In genomic region chr6:168216741-168217140, GRCh38 we compare ENCODE assay signal across 22 cellular contexts.
DNase-seq lines count a peak whose midpoint lies in the region; ATAC-seq and TF ChIP-seq lines count a peak whose summit lies in the region.
"Had no signal": no experiment of that assay in that cellular context is flagged by ENCODE, and none has a peak within 500 bp of the region (broad histone marks: within the 10 kb centered on the region; RNA-seq: fewer than 3 reads in every experiment).

No MANE protein-coding gene starts in this region.

- H3K27me3 Mint-ChIP-seq in endodermal cell (ENCODE audit: insufficient read depth), result peaks cover 20% of the 10 kb centered on the region

- 75 to 88% methylated on average over 11 to 14 of the region's 14 CpGs for WGBS in endodermal cell (ENCODE audit: insufficient coverage in 1 of 2, insufficient read length in 1 of 2), 2 experiments

- no peak for ATAC-seq in HG03139 (IDR thresholded peaks at IDR 0.05; ENCODE audit: unreplicated experiment)

- H3K9me3 ChIP-seq in endodermal cell (ENCODE audit: control insufficient read depth, low read length) (no peaks in the 10 kb centered on the region), neuron (ENCODE audit: low read length) (no peaks in the 10 kb centered on the region)
- H3K9me3 ChIP-seq: adrenal gland, SJSA1, tibial artery had no signal

- no peak overlapping the region for H3K27ac Mint-ChIP-seq in endodermal cell
- H3K27ac Mint-ChIP-seq: progenitor cell of endocrine pancreas; stimulated activated naive CD8-positive, alpha-beta T cell treated with anti-CD3 and anti-CD28 coated beads, Interleukin-15, Interleukin-2, amounts not matched to agents 100 ng/mL and 50 ng/mL, for 24 hours had no signal

- TF ChIP-seq CTCF in endodermal cell (conservative IDR thresholded peaks at IDR 0.05), result no peak

- H3K9ac ChIP-seq in endodermal cell (ENCODE audit: extremely low read depth, low read length, poor library complexity, severe bottlenecking), result no peak overlapping the region

- in situ Hi-C loops in ACHN (cut with HindIII; ENCODE audit: low pct_ligation_motif_present, low pct_unique_long_range_greater_than_20kb, low sequenced_read_pairs), result no loop called here

- H3K4me1 ChIP-seq in endodermal cell (ENCODE audit: control insufficient read depth, insufficient read depth, low read length) (no peaks in the 10 kb centered on the region), neuron (ENCODE audit: insufficient read depth, low read length) (peaks cover 20% of the 10 kb centered on the region)
- H3K4me1 ChIP-seq: adrenal gland, SJSA1 had no signal

- H3K4me1 Mint-ChIP-seq in endodermal cell, result peaks cover 8% of the 10 kb centered on the region

- peak overlapping the region; percentile 21 for H3K27ac ChIP-seq in endodermal cell (ENCODE audit: low read depth, low read length)
- H3K27ac ChIP-seq: SJSA1, tibial artery had no signal

- no peak overlapping the region for H3K4me3 Mint-ChIP-seq in endodermal cell
- H3K4me3 Mint-ChIP-seq: stimulated activated naive CD8-positive, alpha-beta T cell treated with anti-CD3 and anti-CD28 coated beads, Interleukin-15, Interleukin-2, amounts not matched to agents 100 ng/mL and 50 ng/mL, for 24 hours had no signal

- peak; percentile 63 for DNase-seq in Ammon's horn (ENCODE audit: low spot score)
- DNase-seq in NCI-H526 treated with DMSO at 0.1 percent for 48 hours (lab: John Stamatoyannopoulos, UW), result peak; percentile 39
- DNase-seq in endodermal cell, result peak; percentile 59
- no peak for DNase-seq in activated naive CD4-positive, alpha-beta T cell treated with Interleukin-2 at 50 U/mL for 16 hours
- no peak for DNase-seq in ACHN
- DNase-seq in AG08396 (ENCODE audit: low spot score), result no peak
- DNase-seq: activated CD4-positive, alpha-beta T cell treated with anti-CD3 and anti-CD28 coated beads, Interleukin-2, amount 50 U/mL, for 4 hours; activated gamma-delta T cell; activated T-cell treated with anti-CD3 and anti-CD28 coated beads for 4 hours; adrenal gland; erythroblast; mammary epithelial cell; MM.1S; NCI-H1436; small intestine; stimulated activated CD4-positive, alpha-beta T cell treated with anti-CD3 and anti-CD28 coated beads, Interleukin-2, amount 100 ng/mL, for 48 hours; tibial artery had no signal

- peak overlapping the region; percentile 0 for H2AFZ ChIP-seq in neuron (ENCODE audit: low read depth, low read length)

- H3K36me3 ChIP-seq in endodermal cell (ENCODE audit: control insufficient read depth, insufficient read depth, low read length) (no peaks in the 10 kb centered on the region), neuron (ENCODE audit: insufficient read depth, low read length) (no peaks in the 10 kb centered on the region)
- H3K36me3 ChIP-seq: adrenal gland, SJSA1, tibial artery had no signal

- no peaks in the 10 kb centered on the region for H3K9me3 Mint-ChIP-seq in endodermal cell
- H3K9me3 Mint-ChIP-seq: stimulated activated naive CD8-positive, alpha-beta T cell treated with anti-CD3 and anti-CD28 coated beads, Interleukin-15, Interleukin-2, amounts not matched to agents 100 ng/mL and 50 ng/mL, for 24 hours had no signal

- no peak overlapping the region for H3K4me3 ChIP-seq in endodermal cell (ENCODE audit: low read length)
- no peak overlapping the region for H3K4me3 ChIP-seq in neuron (ENCODE audit: low read length)
- H3K4me3 ChIP-seq: adrenal gland, SJSA1, tibial artery had no signal

- H3K36me3 Mint-ChIP-seq in endodermal cell (ENCODE audit: low read depth), result no peaks in the 10 kb centered on the region

- H3K27me3 ChIP-seq in endodermal cell (ENCODE audit: control insufficient read depth, insufficient read depth, low read length, poor library complexity, severe bottlenecking) (no peaks in the 10 kb centered on the region), neuron (ENCODE audit: insufficient read depth, low read length) (no peaks in the 10 kb centered on the region)
- H3K27me3 ChIP-seq: adrenal gland, SJSA1, tibial artery had no signal

Comparison
In these comparisons a context has a peak if more than half of its experiments do, and no peak if none do; other contexts are left out.
1. DNase-seq: peak in Ammon's horn (single experiment), NCI-H526 treated with DMSO at 0.1 percent for 48 hours (single experiment) and endodermal cell (single experiment); none in activated naive CD4-positive, alpha-beta T cell treated with Interleukin-2 at 50 U/mL for 16 hours (single experiment), ACHN (single experiment) and AG08396 (single experiment).